Comparison of ENCODE assay signal across 25 cellular contexts in the genomic region with DNA sequence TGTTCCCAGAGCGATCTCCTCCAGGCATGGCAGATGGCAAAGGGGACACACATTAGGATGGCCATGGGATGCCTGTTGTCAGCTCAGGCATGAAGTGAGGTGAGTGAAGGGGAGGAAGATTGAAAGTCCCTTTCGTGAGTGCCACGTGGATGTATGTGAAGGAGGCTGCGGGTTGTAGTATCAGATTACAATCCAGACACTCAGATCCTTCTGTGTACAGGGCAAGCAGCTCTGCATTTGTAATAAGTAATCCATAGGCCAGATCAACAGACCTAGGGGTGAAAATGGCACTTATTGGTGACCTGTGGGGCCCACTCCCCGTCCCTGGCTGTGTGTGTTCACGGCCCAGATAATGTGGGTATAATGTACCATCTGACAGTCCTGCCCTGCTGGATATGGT.
DNase-seq lines count a peak whose midpoint lies in the region; TF ChIP-seq lines count a peak whose summit lies in the region.
"Had no signal": no experiment of that assay in that cellular context is flagged by ENCODE, and none has a peak within 500 bp of the region (broad histone marks: within the 10 kb centered on the region; RNA-seq: fewer than 3 reads in every experiment).

No MANE protein-coding gene starts in this region.

- in situ Hi-C loops in brain microvascular endothelial cell (cut with HindIII; ENCODE audit: low pct_ligation_motif_present, low sequenced_read_pairs): no loop called here

- H3K27me3 Mint-ChIP-seq in nephron progenitor cell (ENCODE audit: low read depth, poor library complexity): peaks cover 12% of the 10 kb centered on the region
- H3K27me3 Mint-ChIP-seq in osteocyte (ENCODE audit: unreplicated experiment): no peaks in the 10 kb centered on the region
- H3K27me3 Mint-ChIP-seq: CD4-positive, CD25-positive, alpha-beta regulatory T cell; CD8-positive, alpha-beta memory T cell had no signal

- no peak for TF ChIP-seq CTCF in nephron progenitor cell (IDR thresholded peaks at IDR 0.05)
- TF ChIP-seq CTCF in osteocyte (IDR thresholded peaks at IDR 0.05): no peak
- no peak for TF ChIP-seq CTCF in uterus (IDR thresholded peaks at IDR 0.05)
- no peak for TF ChIP-seq CTCF in brain microvascular endothelial cell (IDR thresholded peaks at IDR 0.05; ENCODE audit: low read depth, low read length, missing control alignments)
- TF ChIP-seq CTCF in vagina (IDR thresholded peaks at IDR 0.05): no peak

- intact Hi-C loops in uterus (cut with DNase I; ENCODE audit: low total_unique reads) (no loop called here), vagina (cut with DNase I) (no loop called here)

- no peaks in the 10 kb centered on the region for H3K27me3 ChIP-seq in uterus
- H3K27me3 ChIP-seq in brain microvascular endothelial cell (replicated peaks): no peaks in the 10 kb centered on the region
- H3K27me3 ChIP-seq in vagina: no peaks in the 10 kb centered on the region
- H3K27me3 ChIP-seq: BE2C, BLaER1 had no signal

- H3K36me3 Mint-ChIP-seq in nephron progenitor cell (ENCODE audit: low read depth) (no peaks in the 10 kb centered on the region), osteocyte (ENCODE audit: unreplicated experiment) (no peaks in the 10 kb centered on the region)
- H3K36me3 Mint-ChIP-seq: CD14-positive monocyte; CD4-positive, alpha-beta memory T cell; CD4-positive, CD25-positive, alpha-beta regulatory T cell; CD8-positive, alpha-beta memory T cell had no signal

- H3K4me1 ChIP-seq in uterus (no peaks in the 10 kb centered on the region), vagina (no peaks in the 10 kb centered on the region)
- H3K4me1 ChIP-seq: BE2C, BLaER1 had no signal

- no peak overlapping the region for H3K4me3 ChIP-seq in uterus
- H3K4me3 ChIP-seq in brain microvascular endothelial cell (ENCODE audit: low read depth, low read length): no peak overlapping the region
- no peak overlapping the region for H3K4me3 ChIP-seq in vagina
- H3K4me3 ChIP-seq: BLaER1, GM12878 had no signal

- DNase-seq in islet precursor cell (peak; percentile 43), nephron progenitor cell (no peak), osteocyte (ENCODE audit: extremely low spot score, unreplicated experiment) (peak; percentile 59), MV-4-11 (lab: John Stamatoyannopoulos, UW) (no peak), uterus (no peak), brain microvascular endothelial cell (no peak), vagina (ENCODE audit: extremely low spot score in 2 of 2) (no peak)
- DNase-seq: 8988T; ACHN; BE2C; C1 segment of cervical spinal cord; CD4-positive, alpha-beta memory T cell; CD4-positive, CD25-positive, alpha-beta regulatory T cell; CD8-positive, alpha-beta memory T cell; COR-L47; DMS 273 treated with DMSO at 0.1 percent for 48 hours; DMS153; DMS53; DMS79; DND-41; EL; GDM1 had no signal

- H3K9me3 ChIP-seq in uterus (no peaks in the 10 kb centered on the region), vagina (no peaks in the 10 kb centered on the region)
- H3K9me3 ChIP-seq: BE2C, BLaER1 had no signal

- peak overlapping the region; percentile 82 for H3K27ac Mint-ChIP-seq in nephron progenitor cell
- H3K27ac Mint-ChIP-seq in osteocyte (ENCODE audit: unreplicated experiment): no peak overlapping the region
- H3K27ac Mint-ChIP-seq: CD14-positive monocyte; CD4-positive, alpha-beta memory T cell; CD4-positive, CD25-positive, alpha-beta regulatory T cell; CD8-positive, alpha-beta memory T cell had no signal

- TF ChIP-seq POLR2A in uterus (IDR thresholded peaks at IDR 0.05) (no peak), vagina (IDR thresholded peaks at IDR 0.05) (no peak)

- H3K4me1 Mint-ChIP-seq in nephron progenitor cell: peaks cover 16% of the 10 kb centered on the region
- H3K4me1 Mint-ChIP-seq in osteocyte (ENCODE audit: unreplicated experiment): no peaks in the 10 kb centered on the region
- H3K4me1 Mint-ChIP-seq: CD14-positive monocyte; CD4-positive, alpha-beta memory T cell; CD4-positive, CD25-positive, alpha-beta regulatory T cell; CD8-positive, alpha-beta memory T cell had no signal

- H3K36me3 ChIP-seq in uterus (no peaks in the 10 kb centered on the region), brain microvascular endothelial cell (replicated peaks) (no peaks in the 10 kb centered on the region), vagina (no peaks in the 10 kb centered on the region)
- H3K36me3 ChIP-seq: BE2C, BLaER1 had no signal

- H3K4me3 Mint-ChIP-seq in nephron progenitor cell (no peak overlapping the region), osteocyte (ENCODE audit: unreplicated experiment) (no peak overlapping the region)
- H3K4me3 Mint-ChIP-seq: CD14-positive monocyte; CD4-positive, alpha-beta memory T cell; CD4-positive, CD25-positive, alpha-beta regulatory T cell; CD8-positive, alpha-beta memory T cell had no signal

- no peak overlapping the region for H3K27ac ChIP-seq in uterus
- H3K27ac ChIP-seq in brain microvascular endothelial cell: no peak overlapping the region
- no peak overlapping the region for H3K27ac ChIP-seq in vagina
- H3K27ac ChIP-seq: BLaER1 had no signal

- peaks cover 26% of the 10 kb centered on the region for H3K9me3 Mint-ChIP-seq in nephron progenitor cell
- H3K9me3 Mint-ChIP-seq in osteocyte (ENCODE audit: unreplicated experiment): peaks cover 25% of the 10 kb centered on the region

Comparison
In these comparisons a context has a peak if more than half of its experiments do, and no peak if none do; other contexts are left out.
1. DNase-seq: peak in islet precursor cell (single experiment) and osteocyte (single experiment); none in nephron progenitor cell (single experiment), MV-4-11 (single experiment), uterus (0 of 2), brain microvascular endothelial cell (single experiment) and vagina (0 of 2).